Comparison of ENCODE assay signal across 9 cellular contexts in genomic region chr9:89442981-89443817, GRCh38. TPM values are rescaled to one million over a fixed set of nuclear protein-coding genes. Genes with fewer than 3 reads are reported as not detected.
A peak's percentile ranks its signal among the peaks of the same experiment; 100 is the strongest.
DNase-seq lines count a peak whose midpoint lies in the region; ATAC-seq and TF ChIP-seq lines count a peak whose summit lies in the region.
"Had no signal": no experiment of that assay in that cellular context is flagged by ENCODE, and none has a peak within 500 bp of the region (broad histone marks: within the 10 kb centered on the region; RNA-seq: fewer than 3 reads in every experiment).

No MANE protein-coding gene starts in this region.

- TF ChIP-seq CTCF in cardiac fibroblast (IDR thresholded peaks at IDR 0.05; ENCODE audit: low read depth, low read length): no peak
- no peak for TF ChIP-seq CTCF in transverse colon (IDR thresholded peaks at IDR 0.05)
- no peak for TF ChIP-seq CTCF in heart right ventricle (IDR thresholded peaks at IDR 0.05)

- no peaks in the 10 kb centered on the region for H3K27me3 Mint-ChIP-seq in activated naive CD4-positive, alpha-beta T cell treated with anti-CD3 and anti-CD28 coated beads for 36 hours (ENCODE audit: low read depth)

- ATAC-seq in HG03378 (IDR thresholded peaks at IDR 0.05; ENCODE audit: unreplicated experiment) (peak; percentile 40), heart right ventricle (no peak)

- in situ Hi-C loops in transverse colon (cut with MboI; ENCODE audit: low pct_ligation_motif_present in 1 of 4, low pct_unique_long_range_greater_than_20kb in 1 of 4, low sequenced_read_pairs in 3 of 4): no loop called here

- H3K4me3 ChIP-seq in cardiac fibroblast (replicated peaks in 1 of 2; ENCODE audit: low read depth in 2 of 2, low read length in 2 of 2): no peak overlapping the region
- H3K4me3 ChIP-seq in transverse colon: no peak overlapping the region
- no peak overlapping the region for H3K4me3 ChIP-seq in heart right ventricle

- H3K27ac ChIP-seq in transverse colon (peak overlapping the region in 3 of 4 donors; percentile 19 to 51 (median 41)), heart right ventricle (peak overlapping the region in 1 of 10 donors; percentile 20)

- intact Hi-C loops in activated naive CD4-positive, alpha-beta T cell treated with anti-CD3 and anti-CD28 coated beads for 36 hours (cut with micrococcal nuclease): no loop called here
- intact Hi-C loops in transverse colon (cut with DNase I; ENCODE audit: low total_unique reads) (no loop called here), heart right ventricle (cut with DNase I) (loop anchor here in 2 of 10 donors (10.0 kb wide), 2 partner anchors 52 to 102 kb away; partner anchors contain the start of gene SEMA4D (in 1 of the 2))

- CTCF ChIA-PET in activated naive CD4-positive, alpha-beta T cell treated with anti-CD3 and anti-CD28 coated beads for 36 hours (lab: Charles Lee): interaction anchor here (0.6 to 0.9 kb wide), 2 partner anchors 14 to 133 kb away, joined by 3 read pairs; no protein-coding TSS in a partner anchor

- H3K4me3 Mint-ChIP-seq in activated naive CD4-positive, alpha-beta T cell treated with anti-CD3 and anti-CD28 coated beads for 36 hours: no peak overlapping the region

- TF ChIP-seq EP300 in transverse colon (IDR thresholded peaks at IDR 0.05; ENCODE audit: low read depth): no peak

- H3K36me3 ChIP-seq in transverse colon: no peaks in the 10 kb centered on the region
- no peaks in the 10 kb centered on the region for H3K36me3 ChIP-seq in heart right ventricle

- no peak for TF ChIP-seq POLR2A in transverse colon (IDR thresholded peaks at IDR 0.05)

- H3K9me3 Mint-ChIP-seq in activated naive CD4-positive, alpha-beta T cell treated with anti-CD3 and anti-CD28 coated beads for 36 hours: no peaks in the 10 kb centered on the region

- H3K4me1 ChIP-seq in transverse colon (peaks cover 0 to 46% (median 19%) of the 10 kb centered on the region in 4 donors), heart right ventricle (peaks cover 0 to 71% (median 19%) of the 10 kb centered on the region in 9 donors)

- no peaks in the 10 kb centered on the region for H3K27me3 ChIP-seq in transverse colon
- no peaks in the 10 kb centered on the region for H3K27me3 ChIP-seq in heart right ventricle

- 84% methylated on average over 17 of the region's 22 CpGs; no CpG with 5 or more reads in 1 of the 2 donors for WGBS in transverse colon (ENCODE audit: low coverage in 1 of 2), 2 donors
- WGBS in heart right ventricle, 2 donors: 87 to 89% methylated on average over 22 of the region's 22 CpGs

- H3K9me3 ChIP-seq in transverse colon (no peaks in the 10 kb centered on the region), heart right ventricle (no peaks in the 10 kb centered on the region)

- peaks cover 30% of the 10 kb centered on the region for H3K36me3 Mint-ChIP-seq in activated naive CD4-positive, alpha-beta T cell treated with anti-CD3 and anti-CD28 coated beads for 36 hours (ENCODE audit: low read depth)

- peak overlapping the region; percentile 59 for H3K27ac Mint-ChIP-seq in activated naive CD4-positive, alpha-beta T cell treated with anti-CD3 and anti-CD28 coated beads for 36 hours

- H3K4me1 Mint-ChIP-seq in activated naive CD4-positive, alpha-beta T cell treated with anti-CD3 and anti-CD28 coated beads for 36 hours (ENCODE audit: low read depth): peaks cover 92% of the 10 kb centered on the region

- DNase-seq in activated naive CD4-positive, alpha-beta T cell treated with anti-CD3 and anti-CD28 coated beads for 36 hours: no peak
- DNase-seq in activated naive CD4-positive, alpha-beta T cell treated with Interleukin-2 at 50 U/mL for 16 hours: no peak
- DNase-seq in cardiac fibroblast (ENCODE audit: low read depth in 2 of 2): peak; percentile 28 to 46
- DNase-seq in transverse colon: no peak
- no peak for DNase-seq in heart right ventricle
- no peak for DNase-seq in NCI-H526 treated with DMSO at 0.1 percent for 48 hours (lab: John Stamatoyannopoulos, UW)
- no peak for DNase-seq in globus pallidus (ENCODE audit: low spot score)
- DNase-seq: activated CD8-positive, alpha-beta memory T cell treated with anti-CD3 and anti-CD28 coated beads, Interleukin-2, amount 50 U/mL, for 48 hours had no signal

RNA-seq across cellular contexts. Expression of gene SEMA4D, which starts 54.7 kb away (rescaled TPM):
- total RNA-seq in activated naive CD4-positive, alpha-beta T cell treated with anti-CD3 and anti-CD28 coated beads for 36 hours: 100 to 1,000 TPM; 156 to 160 TPM
- total RNA-seq in transverse colon: 10 to 100 TPM in 3 of 4 donors, 1 to 10 TPM in 1; 8.7 to 29.1 (median 14.5) TPM
- 10 to 100 TPM; 16.2 to 51.0 (median 21.3) TPM for total RNA-seq in heart right ventricle
- polyA plus RNA-seq in heart right ventricle: 1 to 10 TPM; 2.3 to 8.9 TPM

Comparison
In these comparisons a context has a peak if more than half of its experiments do, and no peak if none do; other contexts are left out.
1. DNase-seq: peak in cardiac fibroblast (2 of 2); none in activated naive CD4-positive, alpha-beta T cell treated with anti-CD3 and anti-CD28 coated beads for 36 hours (single experiment), activated naive CD4-positive, alpha-beta T cell treated with Interleukin-2 at 50 U/mL for 16 hours (single experiment), transverse colon (single experiment), heart right ventricle (0 of 2), NCI-H526 treated with DMSO at 0.1 percent for 48 hours (single experiment) and globus pallidus (single experiment).